Comparison of ENCODE assay signal across 13 cellular contexts in genomic region chr5:32100230-32100629, GRCh38.
DNase-seq lines count a peak whose midpoint lies in the region; ATAC-seq and TF ChIP-seq lines count a peak whose summit lies in the region.
"Had no signal": no experiment of that assay in that cellular context is flagged by ENCODE, and none has a peak within 500 bp of the region (broad histone marks: within the 10 kb centered on the region; RNA-seq: fewer than 3 reads in every experiment).

No MANE protein-coding gene starts in this region.

- WGBS in smooth muscle cell (ENCODE audit: low lambda C conversion rate): 54% methylated on average over 6 of the region's 6 CpGs

- no peak for DNase-seq in left cardiac atrium
- DNase-seq in left ventricle myocardium superior: no peak
- peak; percentile 55 for DNase-seq in globus pallidus (ENCODE audit: low spot score)
- peak in 50 of 56 donors; percentile 12 to 87 (median 50) for DNase-seq in nucleus accumbens (lab: John Stamatoyannopoulos, UW)
- no peak for DNase-seq in NCI-H2107 treated with DMSO at 0.1 percent for 48 hours (lab: John Stamatoyannopoulos, UW; ENCODE audit: unreplicated experiment)
- no peak for DNase-seq in smooth muscle cell (lab: John Stamatoyannopoulos, UW; ENCODE audit: unreplicated experiment)
- DNase-seq in NCI-H2029 (lab: John Stamatoyannopoulos, UW): no peak
- no peak for DNase-seq in neural progenitor cell (ENCODE audit: low spot score)
- DNase-seq: ACHN; activated naive CD8-positive, alpha-beta T cell treated with anti-CD3 and anti-CD28 coated beads, Interleukin-2, amount 10 ng/mL, durations not matched to agents 7 days and 5 days; gastrocnemius medialis; stimulated activated CD4-positive, alpha-beta T cell treated with anti-CD3 and anti-CD28 coated beads, Interleukin-12 subunit alpha, Interleukin-12 subunit beta, amount 100 ng/mL, for 4 hours; T-helper 1 cell had no signal

- H2AFZ ChIP-seq in smooth muscle cell (ENCODE audit: low read depth) (no peak overlapping the region), neural progenitor cell (replicated peaks) (no peak overlapping the region)

- peaks cover 5% of the 10 kb centered on the region for H3K79me2 ChIP-seq in smooth muscle cell (ENCODE audit: low read depth)
- H3K79me2 ChIP-seq in neural progenitor cell (ENCODE audit: low read depth): no peaks in the 10 kb centered on the region

- TF ChIP-seq CTCF in smooth muscle cell (IDR thresholded peaks at IDR 0.05; ENCODE audit: borderline replicate concordance, insufficient read depth, poor library complexity, severe bottlenecking) (no peak), neural progenitor cell (IDR thresholded peaks at IDR 0.05) (no peak)

- H3K4me1 ChIP-seq in smooth muscle cell (ENCODE audit: low read depth) (peaks cover 8% of the 10 kb centered on the region), neural progenitor cell (peaks cover 7% of the 10 kb centered on the region)

- H3K27ac ChIP-seq in smooth muscle cell (ENCODE audit: low read depth) (no peak overlapping the region), neural progenitor cell (no peak overlapping the region)

- H3K27me3 Mint-ChIP-seq in neural progenitor cell (ENCODE audit: insufficient read depth, low read depth): no peaks in the 10 kb centered on the region
- H3K27me3 Mint-ChIP-seq: activated naive CD8-positive, alpha-beta T cell treated with anti-CD3 and anti-CD28 coated beads, Interleukin-2, amount 10 ng/mL, durations not matched to agents 7 days and 5 days had no signal

- peaks cover 6% of the 10 kb centered on the region for H3K4me1 Mint-ChIP-seq in neural progenitor cell

- intact Hi-C loops in left cardiac atrium (cut with DNase I): no loop called here
- intact Hi-C loops in left ventricle myocardium superior (cut with micrococcal nuclease): no loop called here

- ATAC-seq in left cardiac atrium (peak; percentile 7 to 19), left ventricle myocardium superior (no peak)
- ATAC-seq: gastrocnemius medialis had no signal

- H3K9me3 ChIP-seq in smooth muscle cell (replicated peaks; ENCODE audit: low read depth) (no peaks in the 10 kb centered on the region), neural progenitor cell (ENCODE audit: low read depth) (no peaks in the 10 kb centered on the region)
- H3K9me3 ChIP-seq: gastrocnemius medialis had no signal

- H3K4me3 ChIP-seq in smooth muscle cell (no peak overlapping the region), neural progenitor cell (no peak overlapping the region)
- H3K4me3 ChIP-seq: gastrocnemius medialis had no signal

- no peak overlapping the region for H3K27ac Mint-ChIP-seq in neural progenitor cell
- H3K27ac Mint-ChIP-seq: activated naive CD8-positive, alpha-beta T cell treated with anti-CD3 and anti-CD28 coated beads, Interleukin-2, amount 10 ng/mL, durations not matched to agents 7 days and 5 days had no signal

- H3K27me3 ChIP-seq in smooth muscle cell (ENCODE audit: low read depth): no peaks in the 10 kb centered on the region
- H3K27me3 ChIP-seq in neural progenitor cell: no peaks in the 10 kb centered on the region
- H3K27me3 ChIP-seq: gastrocnemius medialis had no signal

- H3K9ac ChIP-seq in smooth muscle cell (ENCODE audit: low read depth) (no peak overlapping the region), neural progenitor cell (no peak overlapping the region)

- H3K4me3 Mint-ChIP-seq in neural progenitor cell: no peak overlapping the region
- H3K4me3 Mint-ChIP-seq: activated naive CD8-positive, alpha-beta T cell treated with anti-CD3 and anti-CD28 coated beads, Interleukin-2, amount 10 ng/mL, durations not matched to agents 7 days and 5 days had no signal

- H3K4me2 ChIP-seq in smooth muscle cell (no peak overlapping the region), neural progenitor cell (no peak overlapping the region)

- H4K20me1 ChIP-seq in smooth muscle cell (ENCODE audit: low read depth) (peaks cover 30% of the 10 kb centered on the region), neural progenitor cell (ENCODE audit: low read depth) (no peaks in the 10 kb centered on the region)

- no peaks in the 10 kb centered on the region for H3K9me3 Mint-ChIP-seq in neural progenitor cell
- H3K9me3 Mint-ChIP-seq: activated naive CD8-positive, alpha-beta T cell treated with anti-CD3 and anti-CD28 coated beads, Interleukin-2, amount 10 ng/mL, durations not matched to agents 7 days and 5 days had no signal

- peaks cover 16% of the 10 kb centered on the region for H3K36me3 Mint-ChIP-seq in neural progenitor cell

- peaks cover 18% of the 10 kb centered on the region for H3K36me3 ChIP-seq in smooth muscle cell (ENCODE audit: low read depth)
- H3K36me3 ChIP-seq in neural progenitor cell: peaks cover 2% of the 10 kb centered on the region

- H3F3A ChIP-seq in smooth muscle cell (ENCODE audit: low read depth) (peaks cover 18% of the 10 kb centered on the region), neural progenitor cell (ENCODE audit: low read depth) (no peaks in the 10 kb centered on the region)

Comparison
In these comparisons a context has a peak if more than half of its experiments do, and no peak if none do; other contexts are left out.
1. DNase-seq: peak in globus pallidus (single experiment) and nucleus accumbens (50 of 56); none in left cardiac atrium (single experiment), left ventricle myocardium superior (single experiment), NCI-H2107 treated with DMSO at 0.1 percent for 48 hours (single experiment), smooth muscle cell (single experiment), NCI-H2029 (single experiment) and neural progenitor cell (single experiment).